ENCODE assay signal across 19 cellular contexts in the genomic region with DNA sequence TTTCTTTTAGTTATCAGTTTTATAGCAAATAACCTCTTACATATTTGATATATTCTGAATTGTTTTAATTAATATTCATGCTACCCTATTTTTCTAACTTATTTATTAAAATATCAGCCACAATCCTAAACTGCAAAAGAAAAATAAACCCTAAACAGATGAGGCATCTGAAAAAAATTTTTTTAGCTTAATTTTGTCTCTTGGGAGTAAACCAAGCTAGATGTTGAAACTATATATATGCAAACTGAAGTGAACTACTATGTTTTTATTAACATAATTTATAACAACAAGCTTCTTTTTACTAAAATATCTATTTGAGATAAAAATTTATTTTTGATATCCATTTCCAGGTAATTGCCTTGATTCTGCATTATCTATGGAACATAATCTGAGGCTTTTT.
DNase-seq lines count a peak whose midpoint lies in the region; ATAC-seq and TF ChIP-seq lines count a peak whose summit lies in the region.
"Had no signal": no experiment of that assay in that cellular context is flagged by ENCODE, and none has a peak within 500 bp of the region (broad histone marks: within the 10 kb centered on the region; RNA-seq: fewer than 3 reads in every experiment).

No MANE protein-coding gene starts in this region.

- no peaks in the 10 kb centered on the region for H3F3A ChIP-seq in MM.1S (ENCODE audit: insufficient read depth, low read length)

- no peaks in the 10 kb centered on the region for H3K27me3 ChIP-seq in ACC112 (ENCODE audit: insufficient read depth, low read length)
- no peaks in the 10 kb centered on the region for H3K27me3 ChIP-seq in skeletal muscle satellite cell (ENCODE audit: control insufficient read depth, insufficient read depth, low read length)
- no peaks in the 10 kb centered on the region for H3K27me3 ChIP-seq in MM.1S (replicated peaks; ENCODE audit: insufficient read depth, low read length)

- peak overlapping the region; percentile 42 for H2AFZ ChIP-seq in ACC112 (ENCODE audit: low read length, unreplicated experiment)
- no peak overlapping the region for H2AFZ ChIP-seq in MM.1S (ENCODE audit: low read length)

- H3K4me3 ChIP-seq in ACC112 (ENCODE audit: low read depth, low read length) (no peak overlapping the region), SK-N-MC (no peak overlapping the region), skeletal muscle satellite cell (ENCODE audit: low read length) (no peak overlapping the region), MM.1S (ENCODE audit: low read length) (no peak overlapping the region)
- H3K4me3 ChIP-seq: A549, HAP-1 had no signal

- no peak for TF ChIP-seq CTCF in MM.1S (IDR thresholded peaks at IDR 0.05; ENCODE audit: low read length)

- H3K4me2 ChIP-seq in skeletal muscle satellite cell (ENCODE audit: low read length) (peak overlapping the region; percentile 28), MM.1S (ENCODE audit: low read depth, low read length) (no peak overlapping the region)
- H3K4me2 ChIP-seq: A549 had no signal

- no peaks in the 10 kb centered on the region for H4K20me1 ChIP-seq in MM.1S (ENCODE audit: insufficient read depth, low read length)

- H3K79me2 ChIP-seq in ACC112 (ENCODE audit: control insufficient read depth, insufficient read depth, low read length, unreplicated experiment) (no peaks in the 10 kb centered on the region), MM.1S (ENCODE audit: low read length) (no peaks in the 10 kb centered on the region)

- DNase-seq in SK-N-MC (ENCODE audit: low read depth, low spot score) = no peak
- DNase-seq in fibroblast of gingiva (ENCODE audit: low read depth) = peak; percentile 35
- no peak for DNase-seq in T-helper 17 cell
- DNase-seq in NCI-H82 treated with DMSO at 0.1 percent for 48 hours (lab: John Stamatoyannopoulos, UW; ENCODE audit: unreplicated experiment) = no peak
- no peak for DNase-seq in MM.1S
- DNase-seq: 8988T; C1 segment of cervical spinal cord; Calu3; CD4-positive, alpha-beta memory T cell; COR-L47; DMS53; DMS79 treated with DMSO at 0.1 percent for 48 hours; GF-D8; GOT3; HFFc6 had no signal

- H3K36me3 ChIP-seq in ACC112 (ENCODE audit: insufficient read depth, low read length) (no peaks in the 10 kb centered on the region), SK-N-MC (ENCODE audit: insufficient read depth, low read length) (no peaks in the 10 kb centered on the region), skeletal muscle satellite cell (ENCODE audit: insufficient read depth, low read length) (no peaks in the 10 kb centered on the region), MM.1S (replicated peaks; ENCODE audit: insufficient read depth, low read length) (no peaks in the 10 kb centered on the region)
- H3K36me3 ChIP-seq: HAP-1 had no signal

- no peaks in the 10 kb centered on the region for H3K9me2 ChIP-seq in MM.1S (replicated peaks; ENCODE audit: insufficient read depth, low read length)

- H3K4me3 Mint-ChIP-seq in T-helper 17 cell = no peak overlapping the region
- H3K4me3 Mint-ChIP-seq: CD4-positive, alpha-beta memory T cell; HFFc6 had no signal

- no peak overlapping the region for H3K27ac Mint-ChIP-seq in T-helper 17 cell
- H3K27ac Mint-ChIP-seq: CD4-positive, alpha-beta memory T cell; HFFc6 had no signal

- no peaks in the 10 kb centered on the region for H3K4me1 Mint-ChIP-seq in T-helper 17 cell
- H3K4me1 Mint-ChIP-seq: CD4-positive, alpha-beta memory T cell had no signal

- H3K9ac ChIP-seq in SK-N-MC (ENCODE audit: insufficient read length) (peak overlapping the region; percentile 19), skeletal muscle satellite cell (ENCODE audit: low read depth, low read length) (peak overlapping the region; percentile 15), MM.1S (ENCODE audit: low read length) (no peak overlapping the region)

- H3K4me1 ChIP-seq in ACC112 (ENCODE audit: control insufficient read depth, insufficient read depth, low read length, unreplicated experiment) = peaks cover 4% of the 10 kb centered on the region
- H3K4me1 ChIP-seq in skeletal muscle satellite cell (ENCODE audit: control insufficient read depth, insufficient read depth, low read length) = peaks cover 7% of the 10 kb centered on the region
- H3K4me1 ChIP-seq in MM.1S (ENCODE audit: low read length) = no peaks in the 10 kb centered on the region
- H3K4me1 ChIP-seq: A549 had no signal

- H3K27ac ChIP-seq in ACC112 (ENCODE audit: low read depth, low read length) (no peak overlapping the region), SK-N-MC (peak overlapping the region; percentile 62), MM.1S (ENCODE audit: low read length) (no peak overlapping the region)
- H3K27ac ChIP-seq: A549 had no signal

- H3K9me3 ChIP-seq in SK-N-MC (ENCODE audit: low read depth, low read length) = 0 out of 2 replicates have a peak, but pooled peaks cover 4% of the 10 kb centered on the region
- no peaks in the 10 kb centered on the region for H3K9me3 ChIP-seq in skeletal muscle satellite cell (replicated peaks; ENCODE audit: low read length)
- H3K9me3 ChIP-seq in T-helper 17 cell (ENCODE audit: control insufficient read depth, low read length, poor library complexity, severe bottlenecking) = no peaks in the 10 kb centered on the region
- no peaks in the 10 kb centered on the region for H3K9me3 ChIP-seq in MM.1S (replicated peaks; ENCODE audit: insufficient read depth, low read length)
- H3K9me3 ChIP-seq: A549, HAP-1 had no signal

- no peaks in the 10 kb centered on the region for H3K27me3 Mint-ChIP-seq in T-helper 17 cell
- H3K27me3 Mint-ChIP-seq: CD4-positive, alpha-beta memory T cell had no signal

- no peak for ATAC-seq in T-helper 17 cell
- ATAC-seq: A549 had no signal

- no peaks in the 10 kb centered on the region for H3K36me3 Mint-ChIP-seq in T-helper 17 cell (ENCODE audit: low read depth)
- H3K36me3 Mint-ChIP-seq: CD4-positive, alpha-beta memory T cell had no signal
